13 cellular contexts compared by ENCODE assay signal in genomic region chr9:87581513-87581912, GRCh38.
DNase-seq lines count a peak whose midpoint lies in the region; ATAC-seq and TF ChIP-seq lines count a peak whose summit lies in the region.
"Had no signal": no experiment of that assay in that cellular context is flagged by ENCODE, and none has a peak within 500 bp of the region (broad histone marks: within the 10 kb centered on the region; RNA-seq: fewer than 3 reads in every experiment).

No MANE protein-coding gene starts in this region.

- no peaks in the 10 kb centered on the region for H3K9me2 ChIP-seq in MM.1S (replicated peaks; ENCODE audit: insufficient read depth, low read length)

- no peak overlapping the region for H3K4me2 ChIP-seq in MM.1S (ENCODE audit: low read depth, low read length)

- intact Hi-C loops in left colon (cut with DNase I, micrococcal nuclease), result no loop called here
- intact Hi-C loops in sigmoid colon (cut with DNase I), result no loop called here
- intact Hi-C loops in activated T-helper 2 cell treated with anti-CD3 and anti-CD28 coated beads, Interferon-gamma antibody, Interleukin-2, Interleukin-4, amounts not matched to agents 10 μg/mL and 5 μg/mL and 100 μg/mL, durations not matched to agents 14 hours and 24 hours and 36 hours (cut with micrococcal nuclease), result no loop called here

- H3K79me2 ChIP-seq in MM.1S (ENCODE audit: low read length), result peaks cover 22% of the 10 kb centered on the region

- H3K4me3 ChIP-seq in choroid plexus epithelial cell (ENCODE audit: low read depth, low read length), result no peak overlapping the region
- no peak overlapping the region for H3K4me3 ChIP-seq in sigmoid colon
- no peak overlapping the region for H3K4me3 ChIP-seq in MM.1S (ENCODE audit: low read length)
- H3K4me3 ChIP-seq: MG63 had no signal

- 41 to 50% methylated on average over 3 of the region's 3 CpGs for WGBS in sigmoid colon, 2 donors

- H3K9me3 ChIP-seq in sigmoid colon (no peaks in the 10 kb centered on the region), MM.1S (replicated peaks; ENCODE audit: insufficient read depth, low read length) (no peaks in the 10 kb centered on the region)
- H3K9me3 ChIP-seq: MG63 had no signal

- H3K4me3 Mint-ChIP-seq in activated T-helper 2 cell treated with anti-CD3 and anti-CD28 coated beads, Interferon-gamma antibody, Interleukin-2, Interleukin-4, amounts not matched to agents 10 μg/mL and 5 μg/mL and 100 μg/mL, durations not matched to agents 14 hours and 24 hours and 36 hours (ENCODE audit: low read depth), result no peak overlapping the region
- H3K4me3 Mint-ChIP-seq: CD14-positive monocyte had no signal

- H3K27ac ChIP-seq in sigmoid colon, result peak overlapping the region; percentile 58 to 76 (median 71)
- no peak overlapping the region for H3K27ac ChIP-seq in MM.1S (ENCODE audit: low read length)
- H3K27ac ChIP-seq: HL-60 had no signal

- no peak for TF ChIP-seq POLR2A in sigmoid colon (IDR thresholded peaks at IDR 0.05)

- peak in 1 of 4 donors; percentile 52 for TF ChIP-seq EP300 in sigmoid colon (IDR thresholded peaks at IDR 0.05)

- DNase-seq in M059J (ENCODE audit: low read depth) (peak; percentile 57), choroid plexus epithelial cell (ENCODE audit: low read depth) (peak; percentile 66), left colon (no peak), sigmoid colon (no peak), MM.1S (no peak)
- DNase-seq in activated T-helper 2 cell treated with anti-CD3 and anti-CD28 coated beads, Interferon-gamma antibody, Interleukin-2, Interleukin-4, amounts not matched to agents 10 μg/mL and 5 μg/mL and 100 μg/mL, durations not matched to agents 14 hours and 24 hours and 36 hours (ENCODE audit: low spot score), result no peak
- DNase-seq: MG63, NCI-H446, SHP77 treated with DMSO at 0.1 percent for 48 hours had no signal

- H3K36me3 Mint-ChIP-seq in activated T-helper 2 cell treated with anti-CD3 and anti-CD28 coated beads, Interferon-gamma antibody, Interleukin-2, Interleukin-4, amounts not matched to agents 10 μg/mL and 5 μg/mL and 100 μg/mL, durations not matched to agents 14 hours and 24 hours and 36 hours (ENCODE audit: low read depth), result no peaks in the 10 kb centered on the region

- no peaks in the 10 kb centered on the region for H3K4me1 Mint-ChIP-seq in activated T-helper 2 cell treated with anti-CD3 and anti-CD28 coated beads, Interferon-gamma antibody, Interleukin-2, Interleukin-4, amounts not matched to agents 10 μg/mL and 5 μg/mL and 100 μg/mL, durations not matched to agents 14 hours and 24 hours and 36 hours (ENCODE audit: low read depth)

- H3K27me3 ChIP-seq in sigmoid colon (no peaks in the 10 kb centered on the region), MM.1S (replicated peaks; ENCODE audit: insufficient read depth, low read length) (no peaks in the 10 kb centered on the region)
- H3K27me3 ChIP-seq: MG63 had no signal

- H3K27ac Mint-ChIP-seq in activated T-helper 2 cell treated with anti-CD3 and anti-CD28 coated beads, Interferon-gamma antibody, Interleukin-2, Interleukin-4, amounts not matched to agents 10 μg/mL and 5 μg/mL and 100 μg/mL, durations not matched to agents 14 hours and 24 hours and 36 hours, result no peak overlapping the region

- no peaks in the 10 kb centered on the region for H4K20me1 ChIP-seq in MM.1S (ENCODE audit: insufficient read depth, low read length)

- H3K9ac ChIP-seq in MM.1S (ENCODE audit: low read length), result no peak overlapping the region

- H3K4me1 ChIP-seq in sigmoid colon, result peaks cover 0 to 83% (median 73%) of the 10 kb centered on the region in 4 donors
- H3K4me1 ChIP-seq in MM.1S (ENCODE audit: low read length), result no peaks in the 10 kb centered on the region

- TF ChIP-seq CTCF in choroid plexus epithelial cell (conservative IDR thresholded peaks at IDR 0.05; ENCODE audit: low read depth, low read length) (no peak), sigmoid colon (IDR thresholded peaks at IDR 0.05) (no peak), MM.1S (IDR thresholded peaks at IDR 0.05; ENCODE audit: low read length) (no peak)

- H3K9me3 Mint-ChIP-seq in activated T-helper 2 cell treated with anti-CD3 and anti-CD28 coated beads, Interferon-gamma antibody, Interleukin-2, Interleukin-4, amounts not matched to agents 10 μg/mL and 5 μg/mL and 100 μg/mL, durations not matched to agents 14 hours and 24 hours and 36 hours, result no peaks in the 10 kb centered on the region
- H3K9me3 Mint-ChIP-seq: CD14-positive monocyte had no signal

- H3K27me3 Mint-ChIP-seq in activated T-helper 2 cell treated with anti-CD3 and anti-CD28 coated beads, Interferon-gamma antibody, Interleukin-2, Interleukin-4, amounts not matched to agents 10 μg/mL and 5 μg/mL and 100 μg/mL, durations not matched to agents 14 hours and 24 hours and 36 hours (ENCODE audit: low read depth), result peaks cover 1% of the 10 kb centered on the region

- H2AFZ ChIP-seq in MM.1S (ENCODE audit: low read length), result no peak overlapping the region

- H3K36me3 ChIP-seq in sigmoid colon (no peaks in the 10 kb centered on the region), MM.1S (replicated peaks; ENCODE audit: insufficient read depth, low read length) (no peaks in the 10 kb centered on the region)

- H3F3A ChIP-seq in MM.1S (ENCODE audit: insufficient read depth, low read length), result no peaks in the 10 kb centered on the region

- peak; percentile 34 for ATAC-seq in left colon
- ATAC-seq in HG03095 (IDR thresholded peaks at IDR 0.05; ENCODE audit: unreplicated experiment), result no peak
- no peak for ATAC-seq in GM19467 (IDR thresholded peaks at IDR 0.05; ENCODE audit: unreplicated experiment)

Comparison
In these comparisons a context has a peak if more than half of its experiments do, and no peak if none do; other contexts are left out.
1. DNase-seq: peak in M059J (single experiment) and choroid plexus epithelial cell (single experiment); none in left colon (0 of 2), sigmoid colon (single experiment), MM.1S (single experiment) and activated T-helper 2 cell treated with anti-CD3 and anti-CD28 coated beads, Interferon-gamma antibody, Interleukin-2, Interleukin-4, amounts not matched to agents 10 μg/mL and 5 μg/mL and 100 μg/mL, durations not matched to agents 14 hours and 24 hours and 36 hours (single experiment).